In genomic region chr4:121668368-121669162, GRCh38 we compare ENCODE assay signal across 13 cellular contexts. TPM values are rescaled to one million over a fixed set of nuclear protein-coding genes. Genes with fewer than 3 reads are reported as not detected.
DNase-seq lines count a peak whose midpoint lies in the region; ATAC-seq and TF ChIP-seq lines count a peak whose summit lies in the region.
"Had no signal": no experiment of that assay in that cellular context is flagged by ENCODE, and none has a peak within 500 bp of the region (broad histone marks: within the 10 kb centered on the region; RNA-seq: fewer than 3 reads in every experiment).

No MANE protein-coding gene starts in this region.

- H3K4me1 ChIP-seq in PC-3 (ENCODE audit: insufficient read depth, low read length) (peaks cover 27% of the 10 kb centered on the region), fibroblast of lung (ENCODE audit: control insufficient read depth, extremely low read depth, insufficient read depth, low read length) (peaks cover 26% of the 10 kb centered on the region)
- H3K4me1 ChIP-seq: neural progenitor cell had no signal

- 0 out of 2 replicates have a peak, but pooled peaks cover 3% of the 10 kb centered on the region for H3K79me2 ChIP-seq in PC-3 (ENCODE audit: low read length)
- H3K79me2 ChIP-seq in fibroblast of lung (ENCODE audit: control insufficient read depth, insufficient read depth, low read length): peaks cover 10% of the 10 kb centered on the region

- H3K27ac ChIP-seq in PC-3 (ENCODE audit: low read length): peak overlapping the region; percentile 70
- H3K27ac ChIP-seq in fibroblast of lung (ENCODE audit: insufficient read depth, low read length): peak overlapping the region; percentile 65
- H3K27ac ChIP-seq: neural progenitor cell, PC-9, WERI-Rb-1 had no signal

- peaks cover 72% of the 10 kb centered on the region for H3K36me3 ChIP-seq in PC-3 (ENCODE audit: low read depth, low read length)
- H3K36me3 ChIP-seq in fibroblast of lung (ENCODE audit: control insufficient read depth, insufficient read depth, low read length): peaks cover 11% of the 10 kb centered on the region
- H3K36me3 ChIP-seq: neural progenitor cell had no signal

- H3K9ac ChIP-seq in PC-3 (ENCODE audit: low read length): no peak overlapping the region
- H3K9ac ChIP-seq in fibroblast of lung (ENCODE audit: insufficient read depth, low read length): no peak overlapping the region
- H3K9ac ChIP-seq: neural progenitor cell had no signal

- H3K9me3 ChIP-seq in PC-3 (ENCODE audit: low read length) (no peaks in the 10 kb centered on the region), fibroblast of lung (ENCODE audit: control insufficient read depth, insufficient read depth, low read depth, low read length) (no peaks in the 10 kb centered on the region)

- no peaks in the 10 kb centered on the region for H4K20me1 ChIP-seq in PC-3 (ENCODE audit: low read length)
- H4K20me1 ChIP-seq in fibroblast of lung (ENCODE audit: control insufficient read depth, extremely low read depth, insufficient read depth, low read length): no peaks in the 10 kb centered on the region

- no peak overlapping the region for H3K4me3 ChIP-seq in PC-3 (ENCODE audit: low read length)
- H3K4me3 ChIP-seq in fibroblast of lung (replicated peaks in 1 of 4; ENCODE audit: control extremely low read depth in 1 of 4, insufficient read depth in 1 of 4, low read depth in 3 of 4, low read length in 4 of 4): no peak overlapping the region
- H3K4me3 ChIP-seq: neural progenitor cell, PC-9 had no signal

- CTCF ChIA-PET in PC-3 (lab: Charles Lee): no interaction called here

- TF ChIP-seq CTCF in PC-3 (conservative IDR thresholded peaks at IDR 0.05; ENCODE audit: low read depth, low read length) (no peak), fibroblast of lung (conservative IDR thresholded peaks at IDR 0.05 in 1 of 2, IDR thresholded peaks at IDR 0.05 in 1 of 2; ENCODE audit: low read depth in 1 of 2, low read length in 2 of 2) (no peak)

- DNase-seq in Daoy (ENCODE audit: low read depth): peak; percentile 85
- peak; percentile 59 for DNase-seq in PC-3
- peak; percentile 94 to 99 for DNase-seq in fibroblast of lung (ENCODE audit: low read depth in 2 of 2)
- DNase-seq in retina: peak; percentile 7
- no peak for DNase-seq in activated gamma-delta T cell (lab: John Stamatoyannopoulos, UW)
- DNase-seq in NCI-H2196 (lab: John Stamatoyannopoulos, UW; ENCODE audit: unreplicated experiment): no peak
- DNase-seq: DMS53, NCI-H1694 treated with DMSO at 0.1 percent for 48 hours, PC-9, WERI-Rb-1 had no signal

- H3K4me2 ChIP-seq in PC-3 (ENCODE audit: low read length) (no peak overlapping the region), fibroblast of lung (ENCODE audit: extremely low read depth, insufficient read depth, low read length) (no peak overlapping the region)
- H3K4me2 ChIP-seq: neural progenitor cell, PC-9 had no signal

- POLR2A ChIA-PET in PC-3 (lab: Charles Lee; ENCODE audit: unreplicated experiment): interaction anchor here (1.2 to 1.6 kb wide), 2 partner anchors 18 to 27 kb away, joined by 7 to 22 read pairs; no protein-coding TSS in a partner anchor

- H3K27me3 ChIP-seq in PC-3 (ENCODE audit: low read length) (no peaks in the 10 kb centered on the region), fibroblast of lung (ENCODE audit: control insufficient read depth, insufficient read depth, low read length) (no peaks in the 10 kb centered on the region)
- H3K27me3 ChIP-seq: neural progenitor cell had no signal

- intact Hi-C loops in PC-3 (cut with micrococcal nuclease): loop anchor here (2.0 kb wide), 2 partner anchors 18 to 60 kb away; no protein-coding TSS in a partner anchor

- TSS peak; percentile 73 for BruUV-seq in PC-3 (replicated peaks; lab: Mats Ljungman, UMichigan)

- peak; percentile 61 for ATAC-seq in PC-3
- ATAC-seq in HG03139 (IDR thresholded peaks at IDR 0.05; ENCODE audit: unreplicated experiment): no peak
- no peak for ATAC-seq in GM18498 (IDR thresholded peaks at IDR 0.05; ENCODE audit: unreplicated experiment)

- H2AFZ ChIP-seq in PC-3 (ENCODE audit: low read length) (no peak overlapping the region), fibroblast of lung (ENCODE audit: low read length) (no peak overlapping the region)
- H2AFZ ChIP-seq: neural progenitor cell, PC-9 had no signal

- peaks cover 7% of the 10 kb centered on the region for H3F3A ChIP-seq in PC-3 (ENCODE audit: low read length, unreplicated experiment)

- H3K9me2 ChIP-seq in PC-3 (replicated peaks; ENCODE audit: low read length): no peaks in the 10 kb centered on the region

RNA-seq across cellular contexts. Expression of gene ANXA5, which starts 28.2 kb away (rescaled TPM):
- 177 and 189 TPM in 2 replicates for total RNA-seq in Daoy (2014; rRNA removed; shearing (Covaris generic))
- total RNA-seq in PC-3 (2014; rRNA removed): 271 and 280 TPM in 2 replicates
- 481 and 602 TPM in 2 replicates for total RNA-seq in fibroblast of lung
- polyA plus RNA-seq in fibroblast of lung: 1,748 and 2,025 TPM in 2 replicates
- 1,175 and 1,208 TPM in 2 replicates for polyA plus RNA-seq in fibroblast of lung (2012)
- 140 and 187 TPM in 2 replicates for polyA minus RNA-seq in fibroblast of lung (ENCODE audit: low replicate concordance)

Comparison
In these comparisons a context has a peak if more than half of its experiments do, and no peak if none do; other contexts are left out.
1. DNase-seq: peak in Daoy (single experiment), PC-3 (single experiment), fibroblast of lung (2 of 2) and retina (single experiment); none in activated gamma-delta T cell (single experiment) and NCI-H2196 (single experiment).